ENCODE assay signal across 28 cellular contexts in the genomic region with DNA sequence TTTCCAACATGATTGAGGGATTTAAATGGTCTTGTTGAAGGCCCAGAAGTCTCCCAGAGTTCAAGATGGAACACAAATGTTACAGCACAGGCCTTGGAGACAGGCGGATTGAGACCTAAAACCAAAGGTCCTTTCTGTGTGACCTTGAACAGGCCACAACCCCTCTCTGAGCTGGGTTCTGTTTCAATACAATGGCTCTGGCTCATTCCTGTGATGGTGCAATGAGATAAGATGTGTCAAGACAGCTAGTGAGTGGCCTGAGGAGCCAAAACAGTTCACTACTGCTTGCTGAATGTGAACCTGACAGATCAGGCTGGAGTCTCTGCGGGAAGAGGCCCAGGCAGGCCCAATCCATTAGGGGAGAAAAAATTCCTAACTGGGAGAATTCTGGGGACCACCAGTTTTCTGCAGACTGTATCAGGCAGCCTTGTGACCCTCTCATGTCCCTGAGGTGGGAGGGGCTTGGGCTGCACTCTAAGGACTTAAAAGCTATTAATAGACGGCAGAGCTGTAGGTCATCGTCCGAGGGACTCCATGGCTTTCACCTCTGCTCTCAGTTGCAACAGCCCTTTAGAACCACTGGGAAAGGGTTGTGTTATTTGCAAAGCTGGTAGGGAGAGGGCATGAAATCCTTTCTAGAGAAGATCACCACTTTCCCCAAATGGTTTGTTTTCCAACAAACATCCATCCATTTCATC.
A peak's percentile ranks its signal among the peaks of the same experiment; 100 is the strongest.
DNase-seq lines count a peak whose midpoint lies in the region; ATAC-seq and TF ChIP-seq lines count a peak whose summit lies in the region.
"Had no signal": no experiment of that assay in that cellular context is flagged by ENCODE, and none has a peak within 500 bp of the region (broad histone marks: within the 10 kb centered on the region; RNA-seq: fewer than 3 reads in every experiment).

No MANE protein-coding gene starts in this region.

- H3K56ac ChIP-seq in mesendoderm (ENCODE audit: low read length) = no peak overlapping the region

- no peak overlapping the region for H2BK15ac ChIP-seq in mesendoderm (replicated peaks; ENCODE audit: low read depth)

- ATAC-seq in Right ventricle myocardium superior (ENCODE audit: poor library complexity) = peak; percentile 75
- ATAC-seq: activated CD4-positive, alpha-beta T cell treated with anti-CD3 and anti-CD28 coated beads for 36 hours had no signal

- peaks cover 0 to 9% of the 10 kb centered on the region in 2 donors for H3K4me1 ChIP-seq in right atrium auricular region
- peaks cover 8% of the 10 kb centered on the region for H3K4me1 ChIP-seq in mesendoderm (ENCODE audit: control insufficient read depth, low read depth, low read length)
- H3K4me1 ChIP-seq in HAP-1 = no peaks in the 10 kb centered on the region
- H3K4me1 ChIP-seq: psoas muscle had no signal

- WGBS in mesendoderm (ENCODE audit: extremely low coverage, insufficient coverage, low lambda C conversion rate) = no CpG with 5 or more reads among the region's 5 CpGs

- no peak for TF ChIP-seq CTCF in right atrium auricular region (IDR thresholded peaks at IDR 0.05)
- no peak for TF ChIP-seq CTCF in GM20000 (IDR thresholded peaks at IDR 0.05; ENCODE audit: extremely low read depth, missing control alignments)

- H3K9me3 ChIP-seq in right atrium auricular region = no peaks in the 10 kb centered on the region
- H3K9me3 ChIP-seq in HAP-1 = no peaks in the 10 kb centered on the region
- H3K9me3 ChIP-seq: psoas muscle, upper lobe of left lung had no signal

- H4K8ac ChIP-seq in mesendoderm (ENCODE audit: low read depth, low read length) = no peak overlapping the region

- DNase-seq in Right ventricle myocardium superior (peak; percentile 47), cardiac septum (ENCODE audit: low spot score) (no peak), right atrium auricular region (ENCODE audit: low spot score) (peak; percentile 55), mesendoderm (peak; percentile 91), HAP-1 (ENCODE audit: low spot score in 2 of 2) (no peak), GM20000 (ENCODE audit: low spot score) (no peak), NCI-H524 treated with DMSO at 0.1 percent for 48 hours (lab: John Stamatoyannopoulos, UW) (no peak)
- no peak for DNase-seq in activated CD8-positive, alpha-beta memory T cell treated with anti-CD3 and anti-CD28 coated beads, Interleukin-2, amount 50 U/mL, for 48 hours
- DNase-seq: activated CD4-positive, alpha-beta T cell treated with anti-CD3 and anti-CD28 coated beads for 36 hours; activated CD8-positive, alpha-beta memory T cell treated with anti-CD3 and anti-CD28 coated beads for 24 hours; COR-L47; cortex of kidney; effector memory CD4-positive, alpha-beta T cell; naive B cell; NCI-H1417 treated with DMSO at 0.1 percent for 48 hours; NCI-H2081 treated with DMSO at 0.1 percent for 48 hours; NCI-H345; nucleus accumbens; psoas muscle; SIG-M5; stimulated activated CD4-positive, alpha-beta T cell treated with anti-CD3 and anti-CD28 coated beads, Interleukin-4, amount 100 ng/mL, for 24 hours; substantia nigra; SW 1271; T-helper 9 cell had no signal

- H3K27me3 ChIP-seq in right atrium auricular region = no peaks in the 10 kb centered on the region
- H3K27me3 ChIP-seq in mesendoderm (ENCODE audit: insufficient read depth, low read length, poor library complexity) = no peaks in the 10 kb centered on the region
- no peaks in the 10 kb centered on the region; the same call in 1 of the 2 replicates for H3K27me3 ChIP-seq in HAP-1 (ENCODE audit: low read depth)
- H3K27me3 ChIP-seq: upper lobe of left lung had no signal

- H3K4me3 ChIP-seq in right atrium auricular region = no peak overlapping the region
- H3K4me3 ChIP-seq in mesendoderm (ENCODE audit: low read length) = no peak overlapping the region
- no peak overlapping the region for H3K4me3 ChIP-seq in HAP-1
- H3K4me3 ChIP-seq: psoas muscle, upper lobe of left lung had no signal

- H3K23ac ChIP-seq in mesendoderm (ENCODE audit: low read length) = no peak overlapping the region

- H3K36me3 ChIP-seq in right atrium auricular region = no peaks in the 10 kb centered on the region
- no peaks in the 10 kb centered on the region for H3K36me3 ChIP-seq in mesendoderm (ENCODE audit: control insufficient read depth, insufficient read depth, low read length)
- no peaks in the 10 kb centered on the region for H3K36me3 ChIP-seq in HAP-1 (replicated peaks)
- H3K36me3 ChIP-seq: upper lobe of left lung had no signal

- H2AK5ac ChIP-seq in mesendoderm (ENCODE audit: low read length) = no peak overlapping the region

- no peaks in the 10 kb centered on the region for H3K79me2 ChIP-seq in mesendoderm (ENCODE audit: control insufficient read depth, insufficient read depth, low read length)

- no peak overlapping the region for H2BK120ac ChIP-seq in mesendoderm (ENCODE audit: low read depth, low read length)

- H3K18ac ChIP-seq in mesendoderm (ENCODE audit: low read length) = no peak overlapping the region

- no peak overlapping the region for H3K9ac ChIP-seq in mesendoderm (ENCODE audit: low read length)

- H2BK5ac ChIP-seq in mesendoderm (ENCODE audit: low read length) = no peak overlapping the region

- H3K4me2 ChIP-seq in mesendoderm (ENCODE audit: low read length) = no peak overlapping the region

- H3K79me1 ChIP-seq in mesendoderm (ENCODE audit: low read length) = no peaks in the 10 kb centered on the region

- no peak overlapping the region for H4K5ac ChIP-seq in mesendoderm (ENCODE audit: low read length)

- H3K4ac ChIP-seq in mesendoderm (ENCODE audit: low read depth, low read length) = no peak overlapping the region

- in situ Hi-C loops in HAP-1 (cut with MboI; ENCODE audit: low sequenced_read_pairs) = no loop called here

- intact Hi-C loops in Right ventricle myocardium superior (cut with DNase I) = no loop called here
- intact Hi-C loops in cardiac septum (cut with DNase I) = no loop called here

- H3K27ac ChIP-seq in right atrium auricular region (no peak overlapping the region), mesendoderm (ENCODE audit: low read depth, low read length) (no peak overlapping the region)
- H3K27ac ChIP-seq: 22Rv1, C4-2B, epithelial cell of prostate, psoas muscle had no signal

Comparison
In these comparisons a context has a peak if more than half of its experiments do, and no peak if none do; other contexts are left out.
1. DNase-seq: peak in Right ventricle myocardium superior (single experiment), right atrium auricular region (single experiment) and mesendoderm (single experiment); none in cardiac septum (single experiment), HAP-1 (0 of 2), activated CD8-positive, alpha-beta memory T cell treated with anti-CD3 and anti-CD28 coated beads, Interleukin-2, amount 50 U/mL, for 48 hours (single experiment), GM20000 (single experiment) and NCI-H524 treated with DMSO at 0.1 percent for 48 hours (single experiment).